Comparison of ENCODE assay signal across 8 cellular contexts in the genomic region with DNA sequence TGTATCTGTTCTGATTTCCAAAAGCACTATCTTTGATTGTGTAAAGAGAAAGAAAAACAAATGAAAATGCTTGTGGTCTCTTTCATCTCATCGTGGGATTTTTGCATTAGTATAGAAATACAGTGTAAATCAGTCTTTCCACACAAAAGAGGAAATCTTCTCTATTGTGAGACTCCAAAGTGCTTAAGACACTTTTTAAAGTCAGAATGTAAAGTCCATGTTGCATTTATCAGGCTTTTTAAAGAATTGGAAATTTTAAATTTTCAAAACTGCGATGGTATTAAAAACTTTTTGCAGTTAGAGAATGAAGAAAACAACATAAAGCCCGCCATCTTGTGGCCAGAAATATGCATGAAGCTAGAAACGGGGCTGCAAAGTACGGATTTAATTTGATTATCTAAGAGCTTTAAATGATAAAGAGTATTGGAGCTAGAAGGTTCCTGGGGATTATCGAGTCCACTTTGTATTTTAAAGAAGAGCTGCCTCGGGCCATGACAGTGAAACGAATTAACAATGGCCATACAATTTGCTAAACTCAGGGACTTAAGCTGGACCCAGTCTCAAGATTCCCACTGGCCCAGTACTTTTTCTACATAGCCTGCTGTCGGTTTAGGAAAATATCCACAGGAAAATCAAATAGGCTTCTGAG.
A peak's percentile ranks its signal among the peaks of the same experiment; 100 is the strongest.
DNase-seq lines count a peak whose midpoint lies in the region; ATAC-seq and TF ChIP-seq lines count a peak whose summit lies in the region.

No MANE protein-coding gene starts in this region.

- H3K27ac Mint-ChIP-seq in activated naive CD4-positive, alpha-beta T cell treated with anti-CD3 and anti-CD28 coated beads, Interleukin-2, amount 50 U/mL, for 24 hours = no peak overlapping the region

- no peaks in the 10 kb centered on the region for H3K27me3 ChIP-seq in gastrocnemius medialis

- in situ Hi-C loops in gastrocnemius medialis (cut with MboI; ENCODE audit: low sequenced_read_pairs in 4 of 4) = no loop called here

- no peak for TF ChIP-seq POLR2A in gastrocnemius medialis (IDR thresholded peaks at IDR 0.05)

- H3K27me3 Mint-ChIP-seq in activated naive CD4-positive, alpha-beta T cell treated with anti-CD3 and anti-CD28 coated beads, Interleukin-2, amount 50 U/mL, for 24 hours = no peaks in the 10 kb centered on the region

- no peak overlapping the region for H3K27ac ChIP-seq in gastrocnemius medialis

- H3K9me3 ChIP-seq in gastrocnemius medialis = no peaks in the 10 kb centered on the region

- peaks cover 0 to 8% of the 10 kb centered on the region in 2 donors for H3K36me3 ChIP-seq in gastrocnemius medialis

- no peaks in the 10 kb centered on the region for H3K36me3 Mint-ChIP-seq in activated naive CD4-positive, alpha-beta T cell treated with anti-CD3 and anti-CD28 coated beads, Interleukin-2, amount 50 U/mL, for 24 hours

- peak overlapping the region in 1 of 4 donors; percentile 12 for H3K4me3 ChIP-seq in gastrocnemius medialis

- peak; percentile 70 for ATAC-seq in HG02885 (IDR thresholded peaks at IDR 0.05; ENCODE audit: poor library complexity, unreplicated experiment)
- ATAC-seq in left cardiac atrium = peak; percentile 28 to 34
- peak in 1 of 2 donors; percentile 44 for ATAC-seq in gastrocnemius medialis
- ATAC-seq in HG03378 (IDR thresholded peaks at IDR 0.05; ENCODE audit: unreplicated experiment) = no peak
- ATAC-seq in GM19467 (IDR thresholded peaks at IDR 0.05; ENCODE audit: unreplicated experiment) = no peak

- H3K9me3 Mint-ChIP-seq in activated naive CD4-positive, alpha-beta T cell treated with anti-CD3 and anti-CD28 coated beads, Interleukin-2, amount 50 U/mL, for 24 hours = no peaks in the 10 kb centered on the region

- TF ChIP-seq CTCF in gastrocnemius medialis (IDR thresholded peaks at IDR 0.05 in 4 of 5, conservative IDR thresholded peaks at IDR 0.05 in 1 of 5) = peak in 4 of 5 experiments; percentile 28 to 63 (median 52)

- H3K4me1 Mint-ChIP-seq in activated naive CD4-positive, alpha-beta T cell treated with anti-CD3 and anti-CD28 coated beads, Interleukin-2, amount 50 U/mL, for 24 hours = peaks cover 21% of the 10 kb centered on the region

- peak overlapping the region; percentile 63 for H3K4me3 Mint-ChIP-seq in activated naive CD4-positive, alpha-beta T cell treated with anti-CD3 and anti-CD28 coated beads, Interleukin-2, amount 50 U/mL, for 24 hours

- peaks cover 0 to 4% of the 10 kb centered on the region in 2 donors for H3K4me1 ChIP-seq in gastrocnemius medialis

- DNase-seq in GM04504 (ENCODE audit: low read depth) (peak; percentile 21), OCI-M1 (lab: John Stamatoyannopoulos, UW) (peak; percentile 71), left cardiac atrium (no peak), gastrocnemius medialis (no peak)

- intact Hi-C loops in left cardiac atrium (cut with DNase I) (no loop called here), gastrocnemius medialis (cut with DNase I; ENCODE audit: low total_unique reads) (loop anchor here (5.0 kb wide), 1 partner anchor 643 kb away; no protein-coding TSS in a partner anchor)

Comparison
In these comparisons a context has a peak if more than half of its experiments do, and no peak if none do; other contexts are left out.
1. DNase-seq: peak in GM04504 (single experiment) and OCI-M1 (single experiment); none in left cardiac atrium (single experiment) and gastrocnemius medialis (0 of 2).
2. ATAC-seq: peak in HG02885 (single experiment) and left cardiac atrium (2 of 2); none in HG03378 (single experiment) and GM19467 (single experiment).